ENCODE assay signal across 1 cellular context in the genomic region with DNA sequence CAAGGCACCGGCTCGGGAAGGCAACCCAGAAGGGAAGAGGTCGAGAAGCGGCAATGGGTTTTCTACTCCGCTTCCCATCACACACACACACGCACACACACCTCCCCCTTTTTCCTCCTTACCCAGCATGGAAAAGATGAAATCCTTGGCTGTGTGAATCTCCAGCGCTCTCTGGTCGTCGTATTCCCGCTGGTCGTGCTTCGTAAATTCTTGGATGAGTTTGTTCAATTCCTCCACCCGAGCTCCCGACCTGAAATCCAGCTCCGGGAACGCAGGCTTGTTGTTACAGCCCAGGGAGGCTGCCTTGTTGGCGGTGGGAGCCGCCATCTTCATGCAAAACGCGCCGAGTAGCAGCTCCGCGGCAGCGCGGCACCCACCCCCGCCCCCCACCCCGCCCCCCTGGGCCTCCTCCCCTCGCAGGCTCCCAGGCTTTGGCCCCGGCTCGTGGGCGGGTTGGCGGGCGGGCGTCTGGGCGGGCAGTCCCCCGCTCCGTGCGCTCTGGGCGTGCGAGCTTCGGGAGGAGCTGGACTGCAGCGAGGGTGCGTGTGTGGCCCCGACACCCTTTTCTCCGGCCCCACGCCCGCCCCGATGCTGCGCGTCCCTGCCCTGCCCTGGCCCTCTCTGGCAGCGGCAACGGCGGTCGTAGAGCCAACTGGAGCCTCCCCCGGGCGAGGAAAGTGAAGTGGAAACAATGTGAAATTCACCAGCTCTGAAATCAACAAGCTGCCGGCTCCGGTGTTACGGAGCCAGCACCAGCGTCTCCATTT.
TF ChIP-seq lines count a peak whose summit lies in the region.

A gene with protein sequence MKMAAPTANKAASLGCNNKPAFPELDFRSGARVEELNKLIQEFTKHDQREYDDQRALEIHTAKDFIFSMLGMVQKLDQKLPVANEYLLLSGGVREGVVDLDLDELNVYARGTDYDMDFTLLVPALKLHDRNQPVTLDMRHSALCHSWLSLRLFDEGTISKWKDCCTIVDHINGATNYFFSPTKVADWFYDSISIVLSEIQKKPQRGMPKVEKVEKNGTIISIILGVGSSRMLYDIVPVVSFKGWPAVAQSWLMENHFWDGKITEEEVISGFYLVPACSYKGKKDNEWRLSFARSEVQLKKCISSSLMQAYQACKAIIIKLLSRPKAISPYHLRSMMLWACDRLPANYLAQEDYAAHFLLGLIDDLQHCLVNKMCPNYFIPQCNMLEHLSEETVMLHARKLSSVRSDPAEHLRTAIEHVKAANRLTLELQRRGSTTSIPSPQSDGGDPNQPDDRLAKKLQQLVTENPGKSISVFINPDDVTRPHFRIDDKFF (minus strand): TSS at position 349 of the 767 bp plus-strand sequence. CDS start 16 bp downstream, at position 333.

TF ChIP-seq in H1, 55 proteins besides CTCF, POLR2A, EP300 and RAD21 (continues in another document):
- TF ChIP-seq KDM5A (IDR thresholded peaks at IDR 0.05; ENCODE audit: low read length) = no peak
- TF ChIP-seq SIX5 (IDR thresholded peaks at IDR 0.05; ENCODE audit: low read depth, low read length) = no peak
- TF ChIP-seq NANOG (IDR thresholded peaks at IDR 0.05; ENCODE audit: insufficient read depth, low read depth, low read length, poor library complexity, severe bottlenecking) = no peak
- peak; percentile 23; the same call in 1 of the 2 replicates for TF ChIP-seq TBP (IDR thresholded peaks at IDR 0.05; ENCODE audit: low read depth, low read length)
- TF ChIP-seq POU5F1 (IDR thresholded peaks at IDR 0.05; ENCODE audit: low read depth, low read length) = no peak
- TF ChIP-seq, protein P1, sequence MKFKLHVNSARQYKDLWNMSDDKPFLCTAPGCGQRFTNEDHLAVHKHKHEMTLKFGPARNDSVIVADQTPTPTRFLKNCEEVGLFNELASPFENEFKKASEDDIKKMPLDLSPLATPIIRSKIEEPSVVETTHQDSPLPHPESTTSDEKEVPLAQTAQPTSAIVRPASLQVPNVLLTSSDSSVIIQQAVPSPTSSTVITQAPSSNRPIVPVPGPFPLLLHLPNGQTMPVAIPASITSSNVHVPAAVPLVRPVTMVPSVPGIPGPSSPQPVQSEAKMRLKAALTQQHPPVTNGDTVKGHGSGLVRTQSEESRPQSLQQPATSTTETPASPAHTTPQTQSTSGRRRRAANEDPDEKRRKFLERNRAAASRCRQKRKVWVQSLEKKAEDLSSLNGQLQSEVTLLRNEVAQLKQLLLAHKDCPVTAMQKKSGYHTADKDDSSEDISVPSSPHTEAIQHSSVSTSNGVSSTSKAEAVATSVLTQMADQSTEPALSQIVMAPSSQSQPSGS (IDR thresholded peaks at IDR 0.05; ENCODE audit: low read length) = no peak
- no peak for TF ChIP-seq GABPA (IDR thresholded peaks at IDR 0.05; ENCODE audit: borderline replicate concordance, insufficient read depth, low read length)
- no peak; the same call in 1 of the 2 replicates for TF ChIP-seq POLR2AphosphoS5 (IDR thresholded peaks at IDR 0.05; ENCODE audit: low read depth, low read length)
- peak in 1 of 2 experiments; percentile 63; a peak in 2 of 4 replicates for TF ChIP-seq SIN3A (conservative IDR thresholded peaks at IDR 0.05 in 1 of 2, IDR thresholded peaks at IDR 0.05 in 1 of 2; ENCODE audit: low read depth in 1 of 2, low read length in 2 of 2)
- no peak for TF ChIP-seq ZNF274 (IDR thresholded peaks at IDR 0.05; ENCODE audit: borderline replicate concordance, extremely low read depth, low read length)
- no peak for TF ChIP-seq CEBPB (IDR thresholded peaks at IDR 0.05; ENCODE audit: low read depth, low read length)
- peak; percentile 71 for TF ChIP-seq PHF8 (conservative IDR thresholded peaks at IDR 0.05; ENCODE audit: low read depth, low read length)
- no peak for TF ChIP-seq SAP30 (IDR thresholded peaks at IDR 0.05; ENCODE audit: insufficient read depth, insufficient replicate concordance, low read length)
- TF ChIP-seq JUND (IDR thresholded peaks at IDR 0.05; ENCODE audit: low read length) = no peak
- no peak for TF ChIP-seq RFX5 (IDR thresholded peaks at IDR 0.05; ENCODE audit: borderline replicate concordance, low read depth, low read length)
- TF ChIP-seq, protein P2, sequence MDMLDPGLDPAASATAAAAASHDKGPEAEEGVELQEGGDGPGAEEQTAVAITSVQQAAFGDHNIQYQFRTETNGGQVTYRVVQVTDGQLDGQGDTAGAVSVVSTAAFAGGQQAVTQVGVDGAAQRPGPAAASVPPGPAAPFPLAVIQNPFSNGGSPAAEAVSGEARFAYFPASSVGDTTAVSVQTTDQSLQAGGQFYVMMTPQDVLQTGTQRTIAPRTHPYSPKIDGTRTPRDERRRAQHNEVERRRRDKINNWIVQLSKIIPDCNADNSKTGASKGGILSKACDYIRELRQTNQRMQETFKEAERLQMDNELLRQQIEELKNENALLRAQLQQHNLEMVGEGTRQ (IDR thresholded peaks at IDR 0.05; ENCODE audit: low read length) = no peak
- TF ChIP-seq, protein P3, sequence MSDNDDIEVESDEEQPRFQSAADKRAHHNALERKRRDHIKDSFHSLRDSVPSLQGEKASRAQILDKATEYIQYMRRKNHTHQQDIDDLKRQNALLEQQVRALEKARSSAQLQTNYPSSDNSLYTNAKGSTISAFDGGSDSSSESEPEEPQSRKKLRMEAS (IDR thresholded peaks at IDR 0.05) = peak; percentile 38; the same call in 1 of the 2 replicates
- peak; percentile 83; the same call in 1 of the 2 replicates for TF ChIP-seq YY1 (IDR thresholded peaks at IDR 0.05; ENCODE audit: low read depth, low read length)
- no peak for TF ChIP-seq CBX5 (IDR thresholded peaks at IDR 0.05; ENCODE audit: low read depth, low read length)
- no peak for TF ChIP-seq TAF7 (optimal IDR thresholded peaks at IDR 0.05; ENCODE audit: borderline replicate concordance, low read depth, low read length)
- no peak for TF ChIP-seq SIRT6 (IDR thresholded peaks at IDR 0.05; ENCODE audit: low read length)
- TF ChIP-seq, protein P4, sequence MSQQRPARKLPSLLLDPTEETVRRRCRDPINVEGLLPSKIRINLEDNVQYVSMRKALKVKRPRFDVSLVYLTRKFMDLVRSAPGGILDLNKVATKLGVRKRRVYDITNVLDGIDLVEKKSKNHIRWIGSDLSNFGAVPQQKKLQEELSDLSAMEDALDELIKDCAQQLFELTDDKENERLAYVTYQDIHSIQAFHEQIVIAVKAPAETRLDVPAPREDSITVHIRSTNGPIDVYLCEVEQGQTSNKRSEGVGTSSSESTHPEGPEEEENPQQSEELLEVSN (IDR thresholded peaks at IDR 0.05) = peak; percentile 13; the same call in 1 of the 2 replicates
- no peak for TF ChIP-seq CTBP2 (IDR thresholded peaks at IDR 0.05; ENCODE audit: borderline replicate concordance, insufficient read depth, insufficient read length, low read length)
- TF ChIP-seq RXRA (IDR thresholded peaks at IDR 0.05; ENCODE audit: insufficient read depth, low read depth, low read length) = no peak
- TF ChIP-seq CREB1 (IDR thresholded peaks at IDR 0.05) = no peak
- no peak for TF ChIP-seq GTF2F1 (IDR thresholded peaks at IDR 0.05; ENCODE audit: borderline replicate concordance, low read depth, low read length)
- TF ChIP-seq RNF2 (IDR thresholded peaks at IDR 0.05; ENCODE audit: borderline replicate concordance, low read depth, low read length, missing control alignments, poor library complexity, severe bottlenecking) = no peak
- no peak for TF ChIP-seq CBX8 (IDR thresholded peaks at IDR 0.05; ENCODE audit: borderline replicate concordance, low read depth, low read length)
- no peak for TF ChIP-seq CHD1 (IDR thresholded peaks at IDR 0.05; ENCODE audit: low read depth, low read length)
- TF ChIP-seq BCL11A (IDR thresholded peaks at IDR 0.05; ENCODE audit: low read depth in 2 of 2, low read length in 2 of 2) = no peak
- no peak for TF ChIP-seq KDM1A (IDR thresholded peaks at IDR 0.05; ENCODE audit: borderline replicate concordance, low read length)
- no peak for TF ChIP-seq BRCA1 (IDR thresholded peaks at IDR 0.05; ENCODE audit: low read depth, low read length)
- no peak for TF ChIP-seq SP1 (IDR thresholded peaks at IDR 0.05; ENCODE audit: low read depth, low read length)
- TF ChIP-seq JUN (IDR thresholded peaks at IDR 0.05; ENCODE audit: low read depth, low read length) = no peak
- TF ChIP-seq NRF1 (IDR thresholded peaks at IDR 0.05; ENCODE audit: low read depth, low read length) = no peak
- no peak for TF ChIP-seq TEAD4 (IDR thresholded peaks at IDR 0.05; ENCODE audit: low read depth, low read length)
- TF ChIP-seq HDAC2 (IDR thresholded peaks at IDR 0.05; ENCODE audit: borderline replicate concordance in 1 of 2, low read depth in 2 of 2, low read length in 2 of 2) = no peak
- TF ChIP-seq MAFK (IDR thresholded peaks at IDR 0.05; ENCODE audit: low read depth, low read length) = no peak
- no peak for TF ChIP-seq SP2 (IDR thresholded peaks at IDR 0.05; ENCODE audit: low read length)
- TF ChIP-seq TCF12 (IDR thresholded peaks at IDR 0.05; ENCODE audit: low read depth, low read length) = no peak
- peak; percentile 45 for TF ChIP-seq KDM4A (IDR thresholded peaks at IDR 0.05; ENCODE audit: low read depth, low read length, severe bottlenecking)
- TF ChIP-seq RBBP5 (IDR thresholded peaks at IDR 0.05; ENCODE audit: borderline replicate concordance, low read depth, low read length) = 0 out of 2 replicates have a peak, but pooled peaks have one; percentile 38
- no peak for TF ChIP-seq SUZ12 (IDR thresholded peaks at IDR 0.05; ENCODE audit: low read length)
- no peak for TF ChIP-seq SRF (IDR thresholded peaks at IDR 0.05; ENCODE audit: low read depth, low read length)
- no peak for TF ChIP-seq SP4 (IDR thresholded peaks at IDR 0.05; ENCODE audit: low read length)
- TF ChIP-seq EZH2 (IDR thresholded peaks at IDR 0.05; ENCODE audit: low read depth, low read length, severe bottlenecking) = no peak
- TF ChIP-seq BACH1 (IDR thresholded peaks at IDR 0.05; ENCODE audit: low read length) = no peak
- TF ChIP-seq, protein P5, sequence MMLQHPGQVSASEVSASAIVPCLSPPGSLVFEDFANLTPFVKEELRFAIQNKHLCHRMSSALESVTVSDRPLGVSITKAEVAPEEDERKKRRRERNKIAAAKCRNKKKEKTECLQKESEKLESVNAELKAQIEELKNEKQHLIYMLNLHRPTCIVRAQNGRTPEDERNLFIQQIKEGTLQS (IDR thresholded peaks at IDR 0.05; ENCODE audit: insufficient read depth, low read depth, low read length) = no peak
- TF ChIP-seq TAF1 (IDR thresholded peaks at IDR 0.05; ENCODE audit: low read depth, low read length) = peak; percentile 55
- no peak for TF ChIP-seq FOSL1 (IDR thresholded peaks at IDR 0.05; ENCODE audit: insufficient read depth, low read depth, low read length)
- no peak for TF ChIP-seq ASH2L (IDR thresholded peaks at IDR 0.05; ENCODE audit: low read length)
- TF ChIP-seq CHD2 (IDR thresholded peaks at IDR 0.05; ENCODE audit: low read length) = no peak
